ENCODE assay signal across 27 cellular contexts in the genomic region with DNA sequence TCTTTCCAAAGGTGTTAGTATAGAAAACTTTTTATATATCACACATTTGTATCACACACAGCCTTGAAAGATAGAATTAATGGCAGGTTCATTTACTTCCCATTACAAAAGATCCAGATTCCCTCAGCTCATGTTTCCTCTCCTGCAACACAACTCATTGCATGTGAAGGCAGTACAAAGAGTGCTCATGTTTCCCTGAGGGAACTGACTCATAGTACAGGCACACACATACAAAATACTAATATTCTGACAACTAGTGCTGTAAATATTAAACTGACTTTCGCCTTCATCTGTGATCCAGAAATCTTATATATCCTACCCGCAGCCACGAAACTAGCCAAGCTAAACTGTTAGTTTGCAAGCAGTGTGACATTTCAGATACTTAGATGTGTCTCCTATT.
"Had no signal": no experiment of that assay in that cellular context is flagged by ENCODE, and none has a peak within 500 bp of the region (broad histone marks: within the 10 kb centered on the region; RNA-seq: fewer than 3 reads in every experiment).

No MANE protein-coding gene starts in this region.

- H3K4me3 ChIP-seq: heart left ventricle, ovary, prostate gland, stomach, thyroid gland, upper lobe of right lung had no signal

- H3K36me3 ChIP-seq: heart left ventricle, ovary, prostate gland, stomach, thyroid gland, upper lobe of right lung, WERI-Rb-1 had no signal

- H3K27me3 ChIP-seq: heart left ventricle, ovary, stomach, thyroid gland, upper lobe of right lung had no signal

- FAIRE-seq: colon, small intestine, TTC549 had no signal

- ATAC-seq: activated CD4-positive, CD25-positive, alpha-beta regulatory T cell treated with anti-CD3 and anti-CD28 coated beads, Interleukin-2, amount 50 U/mL, for 24 hours; heart left ventricle; naive thymus-derived CD4-positive, alpha-beta T cell; sciatic nerve; stimulated activated naive B cell treated with anti-CD40 and anti-IgM and Interleukin-4, amounts not matched to agents 10 μg/mL and 1 μg/mL and 100 μg/mL, for 72 hours; upper lobe of right lung had no signal

- DNase-seq: activated CD4-positive, alpha-beta T cell treated with anti-CD3 and anti-CD28 coated beads for 48 hours; activated CD4-positive, alpha-beta T cell treated with anti-CD3 and anti-CD28 coated beads, Interleukin-2, amount 50 U/mL, for 48 hours; activated CD8-positive, alpha-beta memory T cell treated with anti-CD3 and anti-CD28 coated beads, Interleukin-2, amount 50 U/mL, for 4 hours; activated gamma-delta T cell treated with Interleukin-2 at 50 U/mL for 16 hours; activated naive CD4-positive, alpha-beta T cell treated with anti-CD3 and anti-CD28 coated beads, Interleukin-2, amount 50 U/mL, for 16 hours; activated T-cell treated with anti-CD3 and anti-CD28 coated beads, Interleukin-2, amount 50 U/mL, for 1 hour; amygdala; dermis blood vessel endothelial cell; effector CD8-positive, alpha-beta T cell; heart left ventricle; hypothalamus; immature natural killer cell; midbrain; naive thymus-derived CD4-positive, alpha-beta T cell; ovary; retina; small intestine; stimulated activated naive B cell treated with anti-CD40 and anti-IgM and Interleukin-4, amounts not matched to agents 10 μg/mL and 1 μg/mL and 100 μg/mL, for 72 hours; stomach; thyroid gland; upper lobe of right lung; WERI-Rb-1 had no signal
